Comparison of ENCODE assay signal across 29 cellular contexts in the genomic region with DNA sequence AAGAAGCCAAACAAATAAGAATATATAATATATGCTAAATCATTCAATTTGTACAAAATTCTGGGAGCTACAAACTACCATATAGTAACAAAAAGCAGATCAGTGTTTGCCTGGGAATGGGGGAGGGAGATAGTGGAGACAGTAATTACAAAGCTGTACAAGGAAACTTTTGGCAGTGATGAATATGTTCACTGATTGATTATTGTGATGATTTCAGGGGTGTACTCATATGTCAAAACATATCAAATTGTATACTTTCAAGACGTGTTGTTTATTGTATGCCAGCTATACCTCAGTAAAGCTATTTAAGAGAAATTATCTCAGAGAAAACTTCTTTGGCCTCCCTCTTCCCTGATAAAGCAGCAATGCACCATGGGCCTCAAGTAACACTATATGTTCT.
A peak's percentile ranks its signal among the peaks of the same experiment; 100 is the strongest.
DNase-seq lines count a peak whose midpoint lies in the region; ATAC-seq, FAIRE-seq and TF ChIP-seq lines count a peak whose summit lies in the region.
"Had no signal": no experiment of that assay in that cellular context is flagged by ENCODE, and none has a peak within 500 bp of the region (broad histone marks: within the 10 kb centered on the region; RNA-seq: fewer than 3 reads in every experiment).

No MANE protein-coding gene starts in this region.

- no peak overlapping the region for H2AFZ ChIP-seq in K562 (ENCODE audit: low read depth, low read length)

- ATAC-seq in K562, result peak; percentile 55
- ATAC-seq: A549; CD8-positive, alpha-beta T cell had no signal

- H4K20me1 ChIP-seq in K562 (replicated peaks; ENCODE audit: control insufficient read depth, insufficient read depth, low read length), result no peaks in the 10 kb centered on the region
- H4K20me1 ChIP-seq: BLaER1; BLaER1 treated with 17β-estradiol and CSF1 and Interleukin-3, amounts not matched to agents 10 nM and 100 nM had no signal

- no peak overlapping the region for H3K4me2 ChIP-seq in K562 (ENCODE audit: insufficient read depth, low read length)
- H3K4me2 ChIP-seq: A549; BLaER1; BLaER1 treated with 17β-estradiol and CSF1 and Interleukin-3, amounts not matched to agents 10 nM and 100 nM had no signal

- H3K79me2 ChIP-seq in K562 (ENCODE audit: control insufficient read depth, insufficient read depth, low read length), result no peaks in the 10 kb centered on the region

- no peak overlapping the region for H3K9ac ChIP-seq in K562 (ENCODE audit: insufficient read depth in 1 of 2, low read depth in 2 of 2, low read length in 2 of 2)
- H3K9ac ChIP-seq: BLaER1; BLaER1 treated with 17β-estradiol and CSF1 and Interleukin-3, amounts not matched to agents 10 nM and 100 nM had no signal

- DNase-seq in D721Med (ENCODE audit: insufficient read length, low spot score), result no peak
- DNase-seq in K562 (ENCODE audit: extremely low read depth in 1 of 4, low spot score in 3 of 4), result no peak
- DNase-seq in T-helper 2 cell, result no peak
- DNase-seq in HuH-7 (ENCODE audit: low spot score), result no peak
- DNase-seq: 8988T; ACHN; AML-193; BE2C; C1 segment of cervical spinal cord; Caco-2; Calu3; CD4-positive, alpha-beta memory T cell; CD4-positive, alpha-beta T cell; CD4-positive, CD25-positive, alpha-beta regulatory T cell; CD8-positive, alpha-beta memory T cell; CD8-positive, alpha-beta T cell; COR-L47; DMS 273 treated with DMSO at 0.1 percent for 48 hours; DMS153; DMS53; DMS79; DMS79 treated with DMSO at 0.1 percent for 48 hours; DND-41; EL had no signal

- in situ Hi-C loops in K562 (cut with MboI), result no loop called here

- no TSS peak for BruUV-seq in K562 (replicated peaks; lab: Mats Ljungman, UMichigan)

- no peak overlapping the region for H3K27ac ChIP-seq in K562 (ENCODE audit: extremely low read depth, low read depth, low read length)
- H3K27ac ChIP-seq: 22Rv1; A549; BLaER1; BLaER1 treated with 17β-estradiol and CSF1 and Interleukin-3, amounts not matched to agents 10 nM and 100 nM; C4-2B had no signal

- no peaks in the 10 kb centered on the region for H3K9me3 ChIP-seq in K562 (replicated peaks; ENCODE audit: control insufficient read depth, insufficient read depth, low read depth, low read length)
- H3K9me3 ChIP-seq: A549; BE2C; BLaER1; BLaER1 treated with 17β-estradiol and CSF1 and Interleukin-3, amounts not matched to agents 10 nM and 100 nM; Caco-2 had no signal

- TF ChIP-seq RAD21 in K562 (CRISPR knock-in tag; conservative IDR thresholded peaks at IDR 0.05 in 1 of 2, IDR thresholded peaks at IDR 0.05 in 1 of 2), result no peak

- TF ChIP-seq CTCF in D721Med (IDR thresholded peaks at IDR 0.05; ENCODE audit: insufficient read depth, missing control alignments) (no peak), K562 (IDR thresholded peaks at IDR 0.05 in 2 of 3, conservative IDR thresholded peaks at IDR 0.05 in 1 of 3; ENCODE audit: insufficient read depth in 2 of 3, low read depth in 1 of 3, low read length in 3 of 3) (no peak)

- CTCF ChIA-PET in K562 (lab: Yijun Ruan, JAX; ENCODE audit: low intra/inter-chr PET ratio), result no interaction called here

- H3K4me1 ChIP-seq in K562 (replicated peaks in 1 of 2; ENCODE audit: control insufficient read depth in 2 of 2, insufficient read depth in 2 of 2, low read length in 2 of 2), result no peaks in the 10 kb centered on the region
- H3K4me1 ChIP-seq: A549, BE2C, BLaER1, Caco-2 had no signal

- WGBS in K562 (ENCODE audit: insufficient coverage, low coverage, missing lambda C conversion rate), result 20% methylated on average over 1 of the region's 1 CpG

- POLR2A ChIA-PET in K562 (lab: Yijun Ruan, JAX), result interaction anchor here (0.6 to 1.2 kb wide), 5 partner anchors 12 to 134 kb away, joined by 3 to 4 read pairs (median 4); a partner anchor contains a TSS

- no peaks in the 10 kb centered on the region for H3K9me1 ChIP-seq in K562 (ENCODE audit: control insufficient read depth, insufficient read depth, low read length)

- TF ChIP-seq EP300 in K562 (IDR thresholded peaks at IDR 0.05; ENCODE audit: low read length), result no peak

- H3K36me3 ChIP-seq in K562 (ENCODE audit: control insufficient read depth, insufficient read depth, low read length), result peaks cover 7% of the 10 kb centered on the region
- H3K36me3 ChIP-seq: BE2C had no signal

- no peak for TF ChIP-seq POLR2A in K562 (conservative IDR thresholded peaks at IDR 0.05)

- intact Hi-C loops in K562 (cut with micrococcal nuclease), result no loop called here

- H3K4me3 ChIP-seq in K562, result no peak overlapping the region
- H3K4me3 ChIP-seq: A549; BLaER1; BLaER1 treated with 17β-estradiol and CSF1 and Interleukin-3, amounts not matched to agents 10 nM and 100 nM had no signal

- no peaks in the 10 kb centered on the region for H3K27me3 ChIP-seq in K562 (ENCODE audit: control insufficient read depth in 2 of 2, insufficient read depth in 2 of 2, low read length in 2 of 2)
- H3K27me3 ChIP-seq: BE2C; BLaER1; BLaER1 treated with 17β-estradiol and CSF1 and Interleukin-3, amounts not matched to agents 10 nM and 100 nM had no signal

- peak; percentile 86 for FAIRE-seq in D721Med (lab: Jason Lieb, UNC)
- no peak for FAIRE-seq in K562 (lab: Jason Lieb, UNC)
- FAIRE-seq: A549 had no signal

TF ChIP-seq in K562, 482 proteins besides CTCF, POLR2A, EP300 and RAD21:
- peak; percentile 8; the same call in 1 of the 2 replicates for TF ChIP-seq C11orf30 (IDR thresholded peaks at IDR 0.05; ENCODE audit: low read depth)
- TF ChIP-seq, protein P1, sequence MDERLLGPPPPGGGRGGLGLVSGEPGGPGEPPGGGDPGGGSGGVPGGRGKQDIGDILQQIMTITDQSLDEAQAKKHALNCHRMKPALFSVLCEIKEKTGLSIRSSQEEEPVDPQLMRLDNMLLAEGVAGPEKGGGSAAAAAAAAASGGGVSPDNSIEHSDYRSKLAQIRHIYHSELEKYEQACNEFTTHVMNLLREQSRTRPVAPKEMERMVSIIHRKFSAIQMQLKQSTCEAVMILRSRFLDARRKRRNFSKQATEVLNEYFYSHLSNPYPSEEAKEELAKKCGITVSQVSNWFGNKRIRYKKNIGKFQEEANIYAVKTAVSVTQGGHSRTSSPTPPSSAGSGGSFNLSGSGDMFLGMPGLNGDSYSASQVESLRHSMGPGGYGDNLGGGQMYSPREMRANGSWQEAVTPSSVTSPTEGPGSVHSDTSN (CRISPR knock-in tag; IDR thresholded peaks at IDR 0.05; ENCODE audit: low read depth), result no peak
- TF ChIP-seq, protein P1 (tag; conservative IDR thresholded peaks at IDR 0.05; ENCODE audit: low read depth), result peak; percentile 73
- TF ChIP-seq, protein P2, sequence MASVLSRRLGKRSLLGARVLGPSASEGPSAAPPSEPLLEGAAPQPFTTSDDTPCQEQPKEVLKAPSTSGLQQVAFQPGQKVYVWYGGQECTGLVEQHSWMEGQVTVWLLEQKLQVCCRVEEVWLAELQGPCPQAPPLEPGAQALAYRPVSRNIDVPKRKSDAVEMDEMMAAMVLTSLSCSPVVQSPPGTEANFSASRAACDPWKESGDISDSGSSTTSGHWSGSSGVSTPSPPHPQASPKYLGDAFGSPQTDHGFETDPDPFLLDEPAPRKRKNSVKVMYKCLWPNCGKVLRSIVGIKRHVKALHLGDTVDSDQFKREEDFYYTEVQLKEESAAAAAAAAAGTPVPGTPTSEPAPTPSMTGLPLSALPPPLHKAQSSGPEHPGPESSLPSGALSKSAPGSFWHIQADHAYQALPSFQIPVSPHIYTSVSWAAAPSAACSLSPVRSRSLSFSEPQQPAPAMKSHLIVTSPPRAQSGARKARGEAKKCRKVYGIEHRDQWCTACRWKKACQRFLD (CRISPR knock-in tag; IDR thresholded peaks at IDR 0.05), result no peak
- TF ChIP-seq MEIS2 (IDR thresholded peaks at IDR 0.05; ENCODE audit: partially characterized antibody), result peak; percentile 59
